ENCODE assay signal across 1 cellular context in genomic region chr22:44994399-44995281, GRCh38.
TF ChIP-seq lines count a peak whose summit lies in the region.

No MANE protein-coding gene starts in this region.

TF ChIP-seq in WTC11, 78 proteins besides CTCF, POLR2A, EP300 and RAD21 (continued from another document):
- TF ChIP-seq ZBTB21 (CRISPR knock-in tag; IDR thresholded peaks at IDR 0.05; ENCODE audit: borderline replicate concordance) (no peak), MYBL2 (CRISPR knock-in tag; IDR thresholded peaks at IDR 0.05) (no peak), ZBTB43 (CRISPR knock-in tag; IDR thresholded peaks at IDR 0.05) (no peak)
